In the genomic region with DNA sequence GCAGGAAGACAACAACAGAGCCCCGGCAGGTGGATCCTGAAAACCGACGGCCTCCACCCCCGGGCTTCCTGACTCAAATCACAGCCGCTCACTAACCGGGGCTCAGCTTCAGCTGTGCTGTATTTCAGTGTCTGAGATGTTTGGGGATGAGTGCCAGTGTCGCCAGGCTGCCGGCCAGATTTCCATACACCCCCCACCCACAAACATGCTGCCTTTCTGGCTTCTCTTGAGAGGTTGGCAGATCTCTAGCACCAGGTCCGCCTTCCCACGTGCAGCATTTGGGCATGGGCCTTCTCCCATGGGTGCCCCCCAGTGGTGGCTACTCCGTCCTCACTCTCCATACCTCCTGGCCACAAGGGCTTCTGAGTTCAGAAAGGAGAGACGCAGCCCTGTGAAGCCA, we compare ENCODE assay signal across 2 cellular contexts.
A peak's percentile ranks its signal among the peaks of the same experiment; 100 is the strongest.
TF ChIP-seq lines count a peak whose summit lies in the region.

No MANE protein-coding gene starts in this region.

TF ChIP-seq in GM23338, 12 proteins besides CTCF, POLR2A, EP300 and RAD21:
- TF ChIP-seq ZNF114 (CRISPR knock-in tag; IDR thresholded peaks at IDR 0.05) (no peak), STAT1 (IDR thresholded peaks at IDR 0.05; ENCODE audit: unreplicated experiment) (no peak), EZH2 (IDR thresholded peaks at IDR 0.05; ENCODE audit: low read depth, unreplicated experiment) (no peak), JUNB (IDR thresholded peaks at IDR 0.05; ENCODE audit: unreplicated experiment) (no peak), ZNF331 (CRISPR knock-in tag; IDR thresholded peaks at IDR 0.05; ENCODE audit: low read depth) (no peak), EZH2phosphoT487 (IDR thresholded peaks at IDR 0.05; ENCODE audit: unreplicated experiment) (no peak)
- TF ChIP-seq, protein P1, sequence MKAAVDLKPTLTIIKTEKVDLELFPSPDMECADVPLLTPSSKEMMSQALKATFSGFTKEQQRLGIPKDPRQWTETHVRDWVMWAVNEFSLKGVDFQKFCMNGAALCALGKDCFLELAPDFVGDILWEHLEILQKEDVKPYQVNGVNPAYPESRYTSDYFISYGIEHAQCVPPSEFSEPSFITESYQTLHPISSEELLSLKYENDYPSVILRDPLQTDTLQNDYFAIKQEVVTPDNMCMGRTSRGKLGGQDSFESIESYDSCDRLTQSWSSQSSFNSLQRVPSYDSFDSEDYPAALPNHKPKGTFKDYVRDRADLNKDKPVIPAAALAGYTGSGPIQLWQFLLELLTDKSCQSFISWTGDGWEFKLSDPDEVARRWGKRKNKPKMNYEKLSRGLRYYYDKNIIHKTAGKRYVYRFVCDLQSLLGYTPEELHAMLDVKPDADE (IDR thresholded peaks at IDR 0.05) = no peak
- TF ChIP-seq, protein P2, sequence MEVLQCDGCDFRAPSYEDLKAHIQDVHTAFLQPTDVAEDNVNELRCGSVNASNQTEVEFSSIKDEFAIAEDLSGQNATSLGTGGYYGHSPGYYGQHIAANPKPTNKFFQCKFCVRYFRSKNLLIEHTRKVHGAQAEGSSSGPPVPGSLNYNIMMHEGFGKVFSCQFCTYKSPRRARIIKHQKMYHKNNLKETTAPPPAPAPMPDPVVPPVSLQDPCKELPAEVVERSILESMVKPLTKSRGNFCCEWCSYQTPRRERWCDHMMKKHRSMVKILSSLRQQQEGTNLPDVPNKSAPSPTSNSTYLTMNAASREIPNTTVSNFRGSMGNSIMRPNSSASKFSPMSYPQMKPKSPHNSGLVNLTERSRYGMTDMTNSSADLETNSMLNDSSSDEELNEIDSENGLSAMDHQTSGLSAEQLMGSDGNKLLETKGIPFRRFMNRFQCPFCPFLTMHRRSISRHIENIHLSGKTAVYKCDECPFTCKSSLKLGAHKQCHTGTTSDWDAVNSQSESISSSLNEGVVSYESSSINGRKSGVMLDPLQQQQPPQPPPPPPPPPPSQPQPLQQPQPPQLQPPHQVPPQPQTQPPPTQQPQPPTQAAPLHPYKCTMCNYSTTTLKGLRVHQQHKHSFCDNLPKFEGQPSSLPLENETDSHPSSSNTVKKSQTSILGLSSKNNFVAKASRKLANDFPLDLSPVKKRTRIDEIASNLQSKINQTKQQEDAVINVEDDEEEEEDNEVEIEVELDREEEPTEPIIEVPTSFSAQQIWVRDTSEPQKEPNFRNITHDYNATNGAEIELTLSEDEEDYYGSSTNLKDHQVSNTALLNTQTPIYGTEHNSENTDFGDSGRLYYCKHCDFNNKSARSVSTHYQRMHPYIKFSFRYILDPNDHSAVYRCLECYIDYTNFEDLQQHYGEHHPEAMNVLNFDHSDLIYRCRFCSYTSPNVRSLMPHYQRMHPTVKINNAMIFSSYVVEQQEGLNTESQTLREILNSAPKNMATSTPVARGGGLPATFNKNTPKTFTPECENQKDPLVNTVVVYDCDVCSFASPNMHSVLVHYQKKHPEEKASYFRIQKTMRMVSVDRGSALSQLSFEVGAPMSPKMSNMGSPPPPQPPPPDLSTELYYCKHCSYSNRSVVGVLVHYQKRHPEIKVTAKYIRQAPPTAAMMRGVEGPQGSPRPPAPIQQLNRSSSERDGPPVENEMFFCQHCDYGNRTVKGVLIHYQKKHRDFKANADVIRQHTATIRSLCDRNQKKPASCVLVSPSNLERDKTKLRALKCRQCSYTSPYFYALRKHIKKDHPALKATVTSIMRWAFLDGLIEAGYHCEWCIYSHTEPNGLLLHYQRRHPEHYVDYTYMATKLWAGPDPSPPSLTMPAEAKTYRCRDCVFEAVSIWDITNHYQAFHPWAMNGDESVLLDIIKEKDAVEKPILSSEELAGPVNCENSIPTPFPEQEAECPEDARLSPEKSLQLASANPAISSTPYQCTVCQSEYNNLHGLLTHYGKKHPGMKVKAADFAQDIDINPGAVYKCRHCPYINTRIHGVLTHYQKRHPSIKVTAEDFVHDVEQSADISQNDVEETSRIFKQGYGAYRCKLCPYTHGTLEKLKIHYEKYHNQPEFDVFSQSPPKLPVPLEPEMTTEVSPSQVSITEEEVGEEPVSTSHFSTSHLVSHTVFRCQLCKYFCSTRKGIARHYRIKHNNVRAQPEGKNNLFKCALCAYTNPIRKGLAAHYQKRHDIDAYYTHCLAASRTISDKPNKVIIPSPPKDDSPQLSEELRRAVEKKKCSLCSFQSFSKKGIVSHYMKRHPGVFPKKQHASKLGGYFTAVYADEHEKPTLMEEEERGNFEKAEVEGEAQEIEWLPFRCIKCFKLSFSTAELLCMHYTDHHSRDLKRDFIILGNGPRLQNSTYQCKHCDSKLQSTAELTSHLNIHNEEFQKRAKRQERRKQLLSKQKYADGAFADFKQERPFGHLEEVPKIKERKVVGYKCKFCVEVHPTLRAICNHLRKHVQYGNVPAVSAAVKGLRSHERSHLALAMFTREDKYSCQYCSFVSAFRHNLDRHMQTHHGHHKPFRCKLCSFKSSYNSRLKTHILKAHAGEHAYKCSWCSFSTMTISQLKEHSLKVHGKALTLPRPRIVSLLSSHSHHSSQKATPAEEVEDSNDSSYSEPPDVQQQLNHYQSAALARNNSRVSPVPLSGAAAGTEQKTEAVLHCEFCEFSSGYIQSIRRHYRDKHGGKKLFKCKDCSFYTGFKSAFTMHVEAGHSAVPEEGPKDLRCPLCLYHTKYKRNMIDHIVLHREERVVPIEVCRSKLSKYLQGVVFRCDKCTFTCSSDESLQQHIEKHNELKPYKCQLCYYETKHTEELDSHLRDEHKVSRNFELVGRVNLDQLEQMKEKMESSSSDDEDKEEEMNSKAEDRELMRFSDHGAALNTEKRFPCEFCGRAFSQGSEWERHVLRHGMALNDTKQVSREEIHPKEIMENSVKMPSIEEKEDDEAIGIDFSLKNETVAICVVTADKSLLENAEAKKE (CRISPR knock-in tag; IDR thresholded peaks at IDR 0.05) = no peak

TF ChIP-seq in SK-N-SH, 30 proteins besides CTCF, POLR2A, EP300 and RAD21:
- no peak for TF ChIP-seq NFIC (IDR thresholded peaks at IDR 0.05; ENCODE audit: borderline replicate concordance)
- TF ChIP-seq MXI1 (IDR thresholded peaks at IDR 0.05; ENCODE audit: low read depth, low read length) = peak; percentile 30; the same call in 1 of the 2 replicates
- TF ChIP-seq, protein P3, sequence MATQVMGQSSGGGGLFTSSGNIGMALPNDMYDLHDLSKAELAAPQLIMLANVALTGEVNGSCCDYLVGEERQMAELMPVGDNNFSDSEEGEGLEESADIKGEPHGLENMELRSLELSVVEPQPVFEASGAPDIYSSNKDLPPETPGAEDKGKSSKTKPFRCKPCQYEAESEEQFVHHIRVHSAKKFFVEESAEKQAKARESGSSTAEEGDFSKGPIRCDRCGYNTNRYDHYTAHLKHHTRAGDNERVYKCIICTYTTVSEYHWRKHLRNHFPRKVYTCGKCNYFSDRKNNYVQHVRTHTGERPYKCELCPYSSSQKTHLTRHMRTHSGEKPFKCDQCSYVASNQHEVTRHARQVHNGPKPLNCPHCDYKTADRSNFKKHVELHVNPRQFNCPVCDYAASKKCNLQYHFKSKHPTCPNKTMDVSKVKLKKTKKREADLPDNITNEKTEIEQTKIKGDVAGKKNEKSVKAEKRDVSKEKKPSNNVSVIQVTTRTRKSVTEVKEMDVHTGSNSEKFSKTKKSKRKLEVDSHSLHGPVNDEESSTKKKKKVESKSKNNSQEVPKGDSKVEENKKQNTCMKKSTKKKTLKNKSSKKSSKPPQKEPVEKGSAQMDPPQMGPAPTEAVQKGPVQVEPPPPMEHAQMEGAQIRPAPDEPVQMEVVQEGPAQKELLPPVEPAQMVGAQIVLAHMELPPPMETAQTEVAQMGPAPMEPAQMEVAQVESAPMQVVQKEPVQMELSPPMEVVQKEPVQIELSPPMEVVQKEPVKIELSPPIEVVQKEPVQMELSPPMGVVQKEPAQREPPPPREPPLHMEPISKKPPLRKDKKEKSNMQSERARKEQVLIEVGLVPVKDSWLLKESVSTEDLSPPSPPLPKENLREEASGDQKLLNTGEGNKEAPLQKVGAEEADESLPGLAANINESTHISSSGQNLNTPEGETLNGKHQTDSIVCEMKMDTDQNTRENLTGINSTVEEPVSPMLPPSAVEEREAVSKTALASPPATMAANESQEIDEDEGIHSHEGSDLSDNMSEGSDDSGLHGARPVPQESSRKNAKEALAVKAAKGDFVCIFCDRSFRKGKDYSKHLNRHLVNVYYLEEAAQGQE (IDR thresholded peaks at IDR 0.05; ENCODE audit: low read depth, low read length) = no peak
- peak; percentile 26; the same call in 1 of the 2 replicates for TF ChIP-seq SMC3 (IDR thresholded peaks at IDR 0.05; ENCODE audit: low read depth, low read length)
